Comparison of ENCODE assay signal across 10 cellular contexts in the genomic region with DNA sequence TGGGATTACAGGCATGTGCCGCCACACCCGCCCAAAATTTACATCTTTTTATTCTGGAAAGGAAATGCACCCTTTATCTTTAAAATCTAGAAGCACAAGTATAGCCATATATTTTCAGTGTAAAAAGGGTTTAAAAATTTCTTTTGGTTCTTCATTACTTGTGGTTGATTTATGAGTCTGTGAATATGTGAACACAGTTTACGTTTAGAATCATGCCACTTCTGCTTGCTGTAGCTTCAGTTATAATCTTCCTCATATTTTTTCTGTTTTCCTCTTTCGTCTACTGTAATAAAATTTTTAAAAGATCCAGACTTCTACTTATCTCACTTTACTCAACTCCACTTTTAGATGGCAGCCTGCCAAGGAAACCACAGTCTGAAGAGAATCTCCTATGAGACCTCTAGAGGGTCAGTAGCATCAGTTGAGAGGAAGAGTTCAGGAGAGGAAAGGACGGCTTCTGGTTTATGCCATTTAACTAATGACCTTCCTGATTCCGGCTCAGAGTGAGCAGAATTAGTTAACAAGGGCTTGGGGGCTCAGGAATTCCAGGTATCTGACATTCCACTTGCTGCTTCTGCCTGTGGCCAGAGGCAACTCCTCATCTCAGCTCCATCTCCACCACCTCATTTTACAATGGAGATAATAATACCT. TPM values are rescaled to one million over a fixed set of nuclear protein-coding genes. Genes with fewer than 3 reads are reported as not detected.
DNase-seq lines count a peak whose midpoint lies in the region; ATAC-seq and TF ChIP-seq lines count a peak whose summit lies in the region.
"Had no signal": no experiment of that assay in that cellular context is flagged by ENCODE, and none has a peak within 500 bp of the region (broad histone marks: within the 10 kb centered on the region; RNA-seq: fewer than 3 reads in every experiment).

No MANE protein-coding gene starts in this region.

- no peak overlapping the region for H3K4me3 ChIP-seq in upper lobe of right lung
- H3K4me3 ChIP-seq: SJSA1 had no signal

- intact Hi-C loops in Right ventricle myocardium superior (cut with DNase I) (no loop called here), cardiac septum (cut with DNase I) (no loop called here), upper lobe of right lung (cut with DNase I) (no loop called here)

- no peaks in the 10 kb centered on the region for H3K9me3 ChIP-seq in upper lobe of right lung
- H3K9me3 ChIP-seq: SJSA1 had no signal

- no peaks in the 10 kb centered on the region for H3K36me3 ChIP-seq in upper lobe of right lung
- H3K36me3 ChIP-seq: SJSA1 had no signal

- TF ChIP-seq CTCF in upper lobe of right lung (IDR thresholded peaks at IDR 0.05), result no peak

- no peaks in the 10 kb centered on the region for H3K4me1 ChIP-seq in upper lobe of right lung
- H3K4me1 ChIP-seq: SJSA1 had no signal

- no peak overlapping the region for H3K27ac ChIP-seq in upper lobe of right lung
- H3K27ac ChIP-seq: SJSA1 had no signal

- no peak for TF ChIP-seq POLR2A in erythroblast (IDR thresholded peaks at IDR 0.05; ENCODE audit: low read length)

- DNase-seq in Right ventricle myocardium superior (no peak), cardiac septum (ENCODE audit: low spot score) (no peak), OCI-M1 (lab: John Stamatoyannopoulos, UW) (peak; percentile 76), erythroblast (lab: John Stamatoyannopoulos, UW) (peak; percentile 31 to 32), upper lobe of right lung (no peak)
- no peak for DNase-seq in activated effector memory CD4-positive, alpha-beta T cell treated with anti-CD3 and anti-CD28 coated beads, Interleukin-2, amount 50 U/mL, for 16 hours
- no peak for DNase-seq in stimulated activated CD4-positive, alpha-beta T cell treated with anti-CD3 and anti-CD28 coated beads, Interleukin-4, amount 100 ng/mL, for 4 hours
- DNase-seq: NCI-H1436 had no signal

- no peaks in the 10 kb centered on the region for H3K27me3 ChIP-seq in upper lobe of right lung

- ATAC-seq in Right ventricle myocardium superior (ENCODE audit: poor library complexity) (peak; percentile 32), upper lobe of right lung (peak; percentile 23), HG03460 (IDR thresholded peaks at IDR 0.05; ENCODE audit: unreplicated experiment) (no peak)

RNA-seq across cellular contexts. Expression of a gene that starts 21.4 kb away (rescaled TPM):
- 4.7 TPM for total RNA-seq in Right ventricle myocardium superior
- total RNA-seq in cardiac septum, result 43.1 TPM
- total RNA-seq in upper lobe of right lung, result 8.9 TPM

Comparison
In these comparisons a context has a peak if more than half of its experiments do, and no peak if none do; other contexts are left out.
1. DNase-seq: peak in OCI-M1 (single experiment) and erythroblast (2 of 2); none in Right ventricle myocardium superior (single experiment), cardiac septum (single experiment), upper lobe of right lung (single experiment), activated effector memory CD4-positive, alpha-beta T cell treated with anti-CD3 and anti-CD28 coated beads, Interleukin-2, amount 50 U/mL, for 16 hours (single experiment) and stimulated activated CD4-positive, alpha-beta T cell treated with anti-CD3 and anti-CD28 coated beads, Interleukin-4, amount 100 ng/mL, for 4 hours (0 of 2).